In genomic region chr11:71446150-71446549, GRCh38 we compare ENCODE assay signal across 15 cellular contexts. TPM values are rescaled to one million over a fixed set of nuclear protein-coding genes. Genes with fewer than 3 reads are reported as not detected.
A peak's percentile ranks its signal among the peaks of the same experiment; 100 is the strongest.
DNase-seq lines count a peak whose midpoint lies in the region; ATAC-seq, FAIRE-seq and TF ChIP-seq lines count a peak whose summit lies in the region.
"Had no signal": no experiment of that assay in that cellular context is flagged by ENCODE, and none has a peak within 500 bp of the region (broad histone marks: within the 10 kb centered on the region; RNA-seq: fewer than 3 reads in every experiment).

No MANE protein-coding gene starts in this region.

- intact Hi-C loops in HepG2 (cut with micrococcal nuclease; ENCODE audit: unreplicated experiment) (no loop called here), right lobe of liver (cut with DNase I) (no loop called here), CD14-positive monocyte (cut with micrococcal nuclease) (no loop called here), Right ventricle myocardium inferior (cut with DNase I) (no loop called here)

- TF ChIP-seq EP300 in HepG2 (IDR thresholded peaks at IDR 0.05; ENCODE audit: low read depth in 2 of 2, low read length in 2 of 2) (no peak), HepG2 (CRISPR knock-in tag; IDR thresholded peaks at IDR 0.05; ENCODE audit: borderline replicate concordance) (no peak)

- H3K9me3 Mint-ChIP-seq in WTC11 (peaks cover 7% of the 10 kb centered on the region), CD14-positive monocyte (peaks cover 7 to 19% (median 15%) of the 10 kb centered on the region in 7 donors)

- TF ChIP-seq RAD21 in HepG2 (CRISPR knock-in tag; IDR thresholded peaks at IDR 0.05): no peak

- H3K4me3 ChIP-seq in HepG2 (replicated peaks in 1 of 3; ENCODE audit: insufficient read depth in 1 of 3, low read depth in 2 of 3, low read length in 3 of 3): 0 out of 6 replicates have a peak overlapping the region, but pooled peaks of 2 of the 3 experiments have one; percentile 76 to 93
- no peak overlapping the region for H3K4me3 ChIP-seq in right lobe of liver
- H3K4me3 ChIP-seq in iPS-18a (ENCODE audit: low read length): peak overlapping the region; percentile 88
- H3K4me3 ChIP-seq: ovary had no signal

- H3K27me3 Mint-ChIP-seq in WTC11 (ENCODE audit: low read depth) (no peaks in the 10 kb centered on the region), CD14-positive monocyte (ENCODE audit: low read depth in 3 of 3) (peaks cover 0 to 3% (median 1%) of the 10 kb centered on the region in 3 donors)

- CTCF ChIA-PET in HepG2 (lab: Yijun Ruan, JAX; ENCODE audit: low intra/inter-chr PET ratio, low total read pairs): no interaction called here
- CTCF ChIA-PET in WTC11 (lab: Charles Lee): no interaction called here

- H3K4me2 ChIP-seq in HepG2 (ENCODE audit: low read depth, low read length): peak overlapping the region; percentile 81; the same call in 1 of the 2 replicates

- H3K27ac ChIP-seq in HepG2 (ENCODE audit: extremely low read length, insufficient read depth, low read length): no peak overlapping the region
- H3K27ac ChIP-seq in right lobe of liver: no peak overlapping the region
- no peak overlapping the region for H3K27ac ChIP-seq in iPS-18a (ENCODE audit: low read length)
- H3K27ac ChIP-seq: ovary had no signal

- H3K4me3 Mint-ChIP-seq in WTC11: peak overlapping the region; percentile 90
- no peak overlapping the region for H3K4me3 Mint-ChIP-seq in CD14-positive monocyte

- no peak overlapping the region for H3K27ac Mint-ChIP-seq in WTC11
- no peak overlapping the region for H3K27ac Mint-ChIP-seq in CD14-positive monocyte

- BruUV-seq in HepG2 (replicated peaks; lab: Mats Ljungman, UMichigan): no TSS peak

- H3K36me3 Mint-ChIP-seq in WTC11 (peaks cover 55% of the 10 kb centered on the region), CD14-positive monocyte (peaks cover 9 to 14% of the 10 kb centered on the region in 2 donors)

- no peak overlapping the region for H3K9ac ChIP-seq in HepG2 (ENCODE audit: insufficient read depth, low read depth, low read length)
- H3K9ac ChIP-seq in iPS-18a (ENCODE audit: low read length): no peak overlapping the region

- H3K79me2 ChIP-seq in HepG2 (ENCODE audit: insufficient read depth, low read length): peaks cover 53% of the 10 kb centered on the region

- FAIRE-seq in HepG2 (lab: Jason Lieb, UNC): no peak
- FAIRE-seq: astrocyte, colon, G401.6 had no signal

- H3K36me3 ChIP-seq in HepG2 (replicated peaks in 1 of 2; ENCODE audit: control insufficient read depth in 1 of 2, insufficient read depth in 2 of 2, low read length in 2 of 2) (peaks cover 22 to 53% of the 10 kb centered on the region in 2 experiments), right lobe of liver (peaks cover 0 to 45% (median 20%) of the 10 kb centered on the region in 4 donors), iPS-18a (ENCODE audit: control insufficient read depth, low read depth, low read length) (peaks cover 59% of the 10 kb centered on the region)
- H3K36me3 ChIP-seq: ovary had no signal

- TF ChIP-seq POLR2A in HepG2 (IDR thresholded peaks at IDR 0.05; ENCODE audit: insufficient read depth in 1 of 2, low read depth in 2 of 2, low read length in 2 of 2) (no peak), right lobe of liver (IDR thresholded peaks at IDR 0.05) (no peak)

- POLR2A ChIA-PET in HepG2 (lab: Yijun Ruan, JAX): no interaction called here
- POLR2A ChIA-PET in WTC11 (lab: Charles Lee): no interaction called here

- H3K27me3 ChIP-seq in HepG2 (ENCODE audit: control insufficient read depth in 1 of 2, insufficient read depth in 2 of 2, low read length in 2 of 2) (no peaks in the 10 kb centered on the region), right lobe of liver (no peaks in the 10 kb centered on the region), iPS-18a (ENCODE audit: control insufficient read depth, insufficient read depth, low read length) (no peaks in the 10 kb centered on the region)
- H3K27me3 ChIP-seq: ovary had no signal

- H3K4me1 Mint-ChIP-seq in WTC11: peaks cover 35% of the 10 kb centered on the region
- H3K4me1 Mint-ChIP-seq in CD14-positive monocyte: peaks cover 28% of the 10 kb centered on the region

- H3K9me3 ChIP-seq in HepG2 (ENCODE audit: low read length): no peaks in the 10 kb centered on the region
- H3K9me3 ChIP-seq in right lobe of liver: no peaks in the 10 kb centered on the region
- H3K9me3 ChIP-seq in iPS-18a (ENCODE audit: control insufficient read depth, low read depth, low read length): peaks cover 3% of the 10 kb centered on the region
- H3K9me3 ChIP-seq: ovary had no signal

- peaks cover 31% of the 10 kb centered on the region for H4K20me1 ChIP-seq in HepG2 (ENCODE audit: insufficient read depth, low read length)

- no peak overlapping the region for H2AFZ ChIP-seq in HepG2 (ENCODE audit: low read length)

- ATAC-seq in HepG2 (no peak), right lobe of liver (no peak), WTC11 (no peak), HG03175 (IDR thresholded peaks at IDR 0.05; ENCODE audit: unreplicated experiment) (no peak), Right ventricle myocardium inferior (no peak)
- ATAC-seq: left cardiac atrium had no signal

- WGBS in HepG2 (ENCODE audit: low lambda C conversion rate): 97% methylated on average over 1 of the region's 1 CpG
- WGBS in right lobe of liver (ENCODE audit: insufficient coverage, low coverage, low lambda C conversion rate, missing lambda C conversion rate): 91% methylated on average over 1 of the region's 1 CpG

- DNase-seq in HepG2 (ENCODE audit: low spot score) (no peak), right lobe of liver (no peak), WTC11 (ENCODE audit: low spot score) (no peak), NCI-H345 treated with DMSO at 0.1 percent for 48 hours (lab: John Stamatoyannopoulos, UW; ENCODE audit: unreplicated experiment) (no peak), CD14-positive monocyte (ENCODE audit: low spot score) (no peak), Right ventricle myocardium inferior (ENCODE audit: missing footprints) (no peak)
- DNase-seq: KBM-7, left cardiac atrium, NCI-H1092 treated with DMSO at 0.1 percent for 48 hours, ovary had no signal

- H3K4me1 ChIP-seq in HepG2 (ENCODE audit: insufficient read depth, low read length) (peaks cover 43% of the 10 kb centered on the region), right lobe of liver (peaks cover 0 to 36% (median 5%) of the 10 kb centered on the region in 4 donors), iPS-18a (ENCODE audit: control insufficient read depth, low read depth, low read length) (peaks cover 8% of the 10 kb centered on the region)

- in situ Hi-C loops in HepG2 (cut with HindIII; ENCODE audit: extremely low pct_ligation_motif_present, low pct_unique_long_range_greater_than_20kb): no loop called here

- no peak for TF ChIP-seq CTCF in HepG2 (CRISPR knock-in tag; IDR thresholded peaks at IDR 0.05)
- TF ChIP-seq CTCF in right lobe of liver (IDR thresholded peaks at IDR 0.05): no peak
- TF ChIP-seq CTCF in WTC11 (IDR thresholded peaks at IDR 0.05): no peak
- no peak for TF ChIP-seq CTCF in CD14-positive monocyte (IDR thresholded peaks at IDR 0.05)

RNA-seq across cellular contexts. Expression of gene DHCR7, which starts 2.0 kb away (rescaled TPM):
- total RNA-seq in HepG2 (2016; rRNA removed; fragmentation: Illumina TruSeq; extraction: Trizol) (40.4 and 96.0 TPM in 2 replicates), right lobe of liver (100 to 1,000 TPM in 4 of 6 experiments, 10 to 100 TPM in 2; 42.0 to 320 (median 126) TPM), WTC11 (2021) (104 to 120 TPM (median 120 TPM) in 3 replicates), Right ventricle myocardium inferior (46.3 TPM)
- 11.3 and 13.3 TPM in 2 replicates for total RNA-seq in HepG2 (2016; cell fraction: cytosol; rRNA removed; fragmentation: Illumina TruSeq; extraction: Trizol; ENCODE audit: low read depth)
- 38.3 and 98.7 TPM in 2 replicates for total RNA-seq in HepG2 (2016; cell fraction: insoluble cytoplasmic fraction; rRNA removed; fragmentation: Illumina TruSeq; extraction: Trizol)
- 26.9 and 29.4 TPM in 2 replicates for total RNA-seq in HepG2 (2016; cell fraction: membrane; rRNA removed; fragmentation: Illumina TruSeq; extraction: Trizol)
- total RNA-seq in HepG2 (2016; cell fraction: nucleus; rRNA removed; fragmentation: Illumina TruSeq; extraction: Trizol): 77.9 and 89.2 TPM in 2 replicates
- polyA plus RNA-seq in HepG2 (2011; rRNA removed) (143 and 241 TPM in 2 replicates), CD14-positive monocyte (1 to 10 TPM; 2.2 to 3.9 TPM)
- 92.8 and 116 TPM in 2 replicates for polyA plus RNA-seq in HepG2 (2011; cell fraction: cytosol; rRNA removed)
- 82.1 and 131 TPM in 2 replicates for polyA plus RNA-seq in HepG2 (2011; cell fraction: nucleus; rRNA removed)
- polyA plus RNA-seq in HepG2 (2012): 315 and 354 TPM in 2 replicates
- 16.5 and 16.7 TPM in 2 replicates for polyA plus RNA-seq in HepG2 (2016; cell fraction: cytosol; fragmentation: Illumina TruSeq; extraction: Trizol; ENCODE audit: low read depth)
- 50.6 and 73.9 TPM in 2 replicates for polyA plus RNA-seq in HepG2 (2016; cell fraction: insoluble cytoplasmic fraction; fragmentation: Illumina TruSeq; extraction: Trizol; ENCODE audit: low read depth)
- 26.0 and 32.3 TPM in 2 replicates for polyA plus RNA-seq in HepG2 (2016; cell fraction: membrane; fragmentation: Illumina TruSeq; extraction: Trizol; ENCODE audit: low read depth)
- 165 and 172 TPM in 2 replicates for polyA plus RNA-seq in HepG2 (2016; cell fraction: nucleus; fragmentation: Illumina TruSeq; extraction: Trizol; ENCODE audit: insufficient read depth, low read depth)
- 160 and 313 TPM in 2 replicates for polyA minus RNA-seq in HepG2 (2011; rRNA and poly(A)+ RNA removed; ENCODE audit: low replicate concordance)
- 161 and 251 TPM in 2 replicates for polyA minus RNA-seq in HepG2 (2011; cell fraction: cytosol; rRNA and poly(A)+ RNA removed)
- polyA minus RNA-seq in HepG2 (2011; cell fraction: nucleus; rRNA and poly(A)+ RNA removed): 34.2 and 48.4 TPM in 2 replicates

RNA-seq across cellular contexts. Expression of gene NADSYN1, which starts 6.9 kb away (rescaled TPM):
- total RNA-seq in HepG2 (2016; rRNA removed; fragmentation: Illumina TruSeq; extraction: Trizol): 27.1 and 35.7 TPM in 2 replicates
- 8.5 and 12.4 TPM in 2 replicates for total RNA-seq in HepG2 (2016; cell fraction: cytosol; rRNA removed; fragmentation: Illumina TruSeq; extraction: Trizol; ENCODE audit: low read depth)
- total RNA-seq in HepG2 (2016; cell fraction: insoluble cytoplasmic fraction; rRNA removed; fragmentation: Illumina TruSeq; extraction: Trizol): 24.1 and 36.5 TPM in 2 replicates
- total RNA-seq in HepG2 (2016; cell fraction: membrane; rRNA removed; fragmentation: Illumina TruSeq; extraction: Trizol): 13.6 and 14.7 TPM in 2 replicates
- total RNA-seq in HepG2 (2016; cell fraction: nucleus; rRNA removed; fragmentation: Illumina TruSeq; extraction: Trizol): 51.5 and 52.3 TPM in 2 replicates
- polyA plus RNA-seq in HepG2 (2011; rRNA removed): 51.5 and 63.4 TPM in 2 replicates
- polyA plus RNA-seq in HepG2 (2011; cell fraction: cytosol; rRNA removed): 35.3 and 38.4 TPM in 2 replicates
- polyA plus RNA-seq in HepG2 (2011; cell fraction: nucleus; rRNA removed): 278 and 289 TPM in 2 replicates
- polyA plus RNA-seq in HepG2 (2012): 36.9 and 39.9 TPM in 2 replicates
- 8.2 and 8.4 TPM in 2 replicates for polyA plus RNA-seq in HepG2 (2016; cell fraction: cytosol; fragmentation: Illumina TruSeq; extraction: Trizol; ENCODE audit: low read depth)
- polyA plus RNA-seq in HepG2 (2016; cell fraction: insoluble cytoplasmic fraction; fragmentation: Illumina TruSeq; extraction: Trizol; ENCODE audit: low read depth): 21.4 and 22.2 TPM in 2 replicates
- polyA plus RNA-seq in HepG2 (2016; cell fraction: membrane; fragmentation: Illumina TruSeq; extraction: Trizol; ENCODE audit: low read depth): 8.4 and 8.9 TPM in 2 replicates
- polyA plus RNA-seq in HepG2 (2016; cell fraction: nucleus; fragmentation: Illumina TruSeq; extraction: Trizol; ENCODE audit: insufficient read depth, low read depth): 95.9 and 99.0 TPM in 2 replicates
- polyA minus RNA-seq in HepG2 (2011; rRNA and poly(A)+ RNA removed; ENCODE audit: low replicate concordance): 80.9 and 97.1 TPM in 2 replicates
- 17.1 and 19.6 TPM in 2 replicates for polyA minus RNA-seq in HepG2 (2011; cell fraction: cytosol; rRNA and poly(A)+ RNA removed)
- polyA minus RNA-seq in HepG2 (2011; cell fraction: nucleus; rRNA and poly(A)+ RNA removed): 117 and 142 TPM in 2 replicates
- total RNA-seq in right lobe of liver: 10 to 100 TPM; 26.4 to 54.7 (median 35.4) TPM
- total RNA-seq in WTC11 (2021): 43.4 to 45.6 TPM (median 45.1 TPM) in 3 replicates
- 10 to 100 TPM; 44.1 to 44.8 TPM for polyA plus RNA-seq in CD14-positive monocyte
- 22.1 TPM for total RNA-seq in Right ventricle myocardium inferior

Comparison
In these comparisons a context has a peak if more than half of its experiments do, and no peak if none do; other contexts are left out.
1. H3K4me3 ChIP-seq: peak in HepG2 (2 of 3) and iPS-18a (single experiment); none in right lobe of liver (0 of 3).